Comparison of ENCODE assay signal across 4 cellular contexts in the genomic region with DNA sequence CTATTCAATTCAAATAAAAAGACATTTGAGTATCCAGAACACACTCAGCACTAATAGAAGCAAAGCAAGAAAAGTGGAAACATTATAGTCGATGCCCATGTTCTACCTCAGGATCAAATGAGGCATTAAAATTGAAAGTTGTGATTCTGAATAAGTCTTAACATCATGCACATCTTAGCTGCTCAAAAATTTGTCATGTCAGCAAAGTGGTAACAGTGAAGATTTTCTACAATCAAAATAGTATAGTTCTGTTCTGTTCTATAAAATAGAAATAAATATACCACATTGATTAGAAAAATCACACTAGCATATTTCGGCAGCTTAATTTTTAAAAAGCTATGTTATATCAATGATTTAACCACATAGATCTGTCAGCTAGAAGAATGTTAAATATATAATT.
TF ChIP-seq lines count a peak whose summit lies in the region.

No MANE protein-coding gene starts in this region.

TF ChIP-seq in A549, 52 proteins besides CTCF, POLR2A, EP300 and RAD21:
- TF ChIP-seq NFE2L2 (conservative IDR thresholded peaks at IDR 0.05; ENCODE audit: low read length) (no peak), MAFK (IDR thresholded peaks at IDR 0.05; ENCODE audit: partially characterized antibody) (peak; percentile 81), EHF (CRISPR knock-in tag; IDR thresholded peaks at IDR 0.05) (no peak)

TF ChIP-seq in IMR-90, 13 proteins besides CTCF, POLR2A, EP300 and RAD21:
- TF ChIP-seq MXI1 (IDR thresholded peaks at IDR 0.05; ENCODE audit: borderline replicate concordance, low read depth, low read length), result no peak
- peak; percentile 98 for TF ChIP-seq MAFK (IDR thresholded peaks at IDR 0.05; ENCODE audit: low read depth, low read length)
- no peak for TF ChIP-seq FOS (IDR thresholded peaks at IDR 0.05; ENCODE audit: low read depth, low read length)
- no peak for TF ChIP-seq RFX5 (IDR thresholded peaks at IDR 0.05; ENCODE audit: low read depth, low read length)
- no peak for TF ChIP-seq BHLHE40 (IDR thresholded peaks at IDR 0.05; ENCODE audit: low read depth, low read length)
- no peak for TF ChIP-seq CEBPB (IDR thresholded peaks at IDR 0.05; ENCODE audit: low read depth, low read length)
- no peak for TF ChIP-seq CHD1 (IDR thresholded peaks at IDR 0.05; ENCODE audit: low read depth, low read length)

TF ChIP-seq in K562, 482 proteins besides CTCF, POLR2A, EP300 and RAD21:
- TF ChIP-seq CBX5 (IDR thresholded peaks at IDR 0.05; ENCODE audit: borderline replicate concordance, low read depth), result no peak
- no peak for TF ChIP-seq ZNF584 (CRISPR knock-in tag; IDR thresholded peaks at IDR 0.05; ENCODE audit: low read depth)
- peak; percentile 83 for TF ChIP-seq MAFG (tag; conservative IDR thresholded peaks at IDR 0.05)
- peak; percentile 96 for TF ChIP-seq MAFK (IDR thresholded peaks at IDR 0.05; ENCODE audit: low read length)
- TF ChIP-seq BACH1 (tag; IDR thresholded peaks at IDR 0.05), result no peak
- TF ChIP-seq YY1 (IDR thresholded peaks at IDR 0.05; ENCODE audit: borderline replicate concordance in 1 of 3, control insufficient read depth in 1 of 3, extremely low read depth in 1 of 3, insufficient read depth in 3 of 3, insufficient read length in 1 of 3, insufficient replicate concordance in 2 of 3, low read depth in 1 of 3, low read length in 2 of 3), result no peak
- TF ChIP-seq ZNF316 (IDR thresholded peaks at IDR 0.05), result peak; percentile 90
- no peak for TF ChIP-seq TFAM (CRISPR knock-in tag; conservative IDR thresholded peaks at IDR 0.05)
- TF ChIP-seq, protein P1, sequence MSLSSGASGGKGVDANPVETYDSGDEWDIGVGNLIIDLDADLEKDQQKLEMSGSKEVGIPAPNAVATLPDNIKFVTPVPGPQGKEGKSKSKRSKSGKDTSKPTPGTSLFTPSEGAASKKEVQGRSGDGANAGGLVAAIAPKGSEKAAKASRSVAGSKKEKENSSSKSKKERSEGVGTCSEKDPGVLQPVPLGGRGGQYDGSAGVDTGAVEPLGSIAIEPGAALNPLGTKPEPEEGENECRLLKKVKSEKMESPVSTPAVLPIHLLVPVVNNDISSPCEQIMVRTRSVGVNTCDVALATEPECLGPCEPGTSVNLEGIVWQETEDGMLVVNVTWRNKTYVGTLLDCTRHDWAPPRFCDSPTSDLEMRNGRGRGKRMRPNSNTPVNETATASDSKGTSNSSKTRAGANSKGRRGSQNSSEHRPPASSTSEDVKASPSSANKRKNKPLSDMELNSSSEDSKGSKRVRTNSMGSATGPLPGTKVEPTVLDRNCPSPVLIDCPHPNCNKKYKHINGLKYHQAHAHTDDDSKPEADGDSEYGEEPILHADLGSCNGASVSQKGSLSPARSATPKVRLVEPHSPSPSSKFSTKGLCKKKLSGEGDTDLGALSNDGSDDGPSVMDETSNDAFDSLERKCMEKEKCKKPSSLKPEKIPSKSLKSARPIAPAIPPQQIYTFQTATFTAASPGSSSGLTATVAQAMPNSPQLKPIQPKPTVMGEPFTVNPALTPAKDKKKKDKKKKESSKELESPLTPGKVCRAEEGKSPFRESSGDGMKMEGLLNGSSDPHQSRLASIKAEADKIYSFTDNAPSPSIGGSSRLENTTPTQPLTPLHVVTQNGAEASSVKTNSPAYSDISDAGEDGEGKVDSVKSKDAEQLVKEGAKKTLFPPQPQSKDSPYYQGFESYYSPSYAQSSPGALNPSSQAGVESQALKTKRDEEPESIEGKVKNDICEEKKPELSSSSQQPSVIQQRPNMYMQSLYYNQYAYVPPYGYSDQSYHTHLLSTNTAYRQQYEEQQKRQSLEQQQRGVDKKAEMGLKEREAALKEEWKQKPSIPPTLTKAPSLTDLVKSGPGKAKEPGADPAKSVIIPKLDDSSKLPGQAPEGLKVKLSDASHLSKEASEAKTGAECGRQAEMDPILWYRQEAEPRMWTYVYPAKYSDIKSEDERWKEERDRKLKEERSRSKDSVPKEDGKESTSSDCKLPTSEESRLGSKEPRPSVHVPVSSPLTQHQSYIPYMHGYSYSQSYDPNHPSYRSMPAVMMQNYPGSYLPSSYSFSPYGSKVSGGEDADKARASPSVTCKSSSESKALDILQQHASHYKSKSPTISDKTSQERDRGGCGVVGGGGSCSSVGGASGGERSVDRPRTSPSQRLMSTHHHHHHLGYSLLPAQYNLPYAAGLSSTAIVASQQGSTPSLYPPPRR (CRISPR knock-in tag; IDR thresholded peaks at IDR 0.05; ENCODE audit: borderline replicate concordance), result no peak
- TF ChIP-seq C11orf30 (IDR thresholded peaks at IDR 0.05; ENCODE audit: low read depth), result peak; percentile 81
- TF ChIP-seq CHD2 (IDR thresholded peaks at IDR 0.05; ENCODE audit: low read depth, low read length), result no peak
- TF ChIP-seq SLC30A9 (CRISPR knock-in tag; IDR thresholded peaks at IDR 0.05), result no peak
- TF ChIP-seq MAFF (IDR thresholded peaks at IDR 0.05; ENCODE audit: low read length), result peak; percentile 95
- TF ChIP-seq ZC3H8 (IDR thresholded peaks at IDR 0.05), result no peak
- TF ChIP-seq LCOR (CRISPR knock-in tag; IDR thresholded peaks at IDR 0.05), result no peak
- TF ChIP-seq MECOM (CRISPR knock-in tag; IDR thresholded peaks at IDR 0.05), result no peak
- TF ChIP-seq, protein P2, sequence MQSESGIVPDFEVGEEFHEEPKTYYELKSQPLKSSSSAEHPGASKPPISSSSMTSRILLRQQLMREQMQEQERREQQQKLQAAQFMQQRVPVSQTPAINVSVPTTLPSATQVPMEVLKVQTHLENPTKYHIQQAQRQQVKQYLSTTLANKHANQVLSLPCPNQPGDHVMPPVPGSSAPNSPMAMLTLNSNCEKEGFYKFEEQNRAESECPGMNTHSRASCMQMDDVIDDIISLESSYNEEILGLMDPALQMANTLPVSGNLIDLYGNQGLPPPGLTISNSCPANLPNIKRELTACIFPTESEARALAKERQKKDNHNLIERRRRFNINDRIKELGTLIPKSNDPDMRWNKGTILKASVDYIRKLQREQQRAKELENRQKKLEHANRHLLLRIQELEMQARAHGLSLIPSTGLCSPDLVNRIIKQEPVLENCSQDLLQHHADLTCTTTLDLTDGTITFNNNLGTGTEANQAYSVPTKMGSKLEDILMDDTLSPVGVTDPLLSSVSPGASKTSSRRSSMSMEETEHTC (IDR thresholded peaks at IDR 0.05), result no peak
- no peak for TF ChIP-seq RFX7 (CRISPR knock-in tag; IDR thresholded peaks at IDR 0.05)
- TF ChIP-seq, protein P3, sequence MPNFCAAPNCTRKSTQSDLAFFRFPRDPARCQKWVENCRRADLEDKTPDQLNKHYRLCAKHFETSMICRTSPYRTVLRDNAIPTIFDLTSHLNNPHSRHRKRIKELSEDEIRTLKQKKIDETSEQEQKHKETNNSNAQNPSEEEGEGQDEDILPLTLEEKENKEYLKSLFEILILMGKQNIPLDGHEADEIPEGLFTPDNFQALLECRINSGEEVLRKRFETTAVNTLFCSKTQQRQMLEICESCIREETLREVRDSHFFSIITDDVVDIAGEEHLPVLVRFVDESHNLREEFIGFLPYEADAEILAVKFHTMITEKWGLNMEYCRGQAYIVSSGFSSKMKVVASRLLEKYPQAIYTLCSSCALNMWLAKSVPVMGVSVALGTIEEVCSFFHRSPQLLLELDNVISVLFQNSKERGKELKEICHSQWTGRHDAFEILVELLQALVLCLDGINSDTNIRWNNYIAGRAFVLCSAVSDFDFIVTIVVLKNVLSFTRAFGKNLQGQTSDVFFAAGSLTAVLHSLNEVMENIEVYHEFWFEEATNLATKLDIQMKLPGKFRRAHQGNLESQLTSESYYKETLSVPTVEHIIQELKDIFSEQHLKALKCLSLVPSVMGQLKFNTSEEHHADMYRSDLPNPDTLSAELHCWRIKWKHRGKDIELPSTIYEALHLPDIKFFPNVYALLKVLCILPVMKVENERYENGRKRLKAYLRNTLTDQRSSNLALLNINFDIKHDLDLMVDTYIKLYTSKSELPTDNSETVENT (CRISPR knock-in tag; IDR thresholded peaks at IDR 0.05), result no peak

TF ChIP-seq in neural cell, 6 proteins besides CTCF, POLR2A, EP300 and RAD21:
- TF ChIP-seq TAF1 (IDR thresholded peaks at IDR 0.05; ENCODE audit: low read depth) (no peak), EZH2 (IDR thresholded peaks at IDR 0.05; ENCODE audit: borderline replicate concordance, insufficient read depth, low read length, poor library complexity, severe bottlenecking) (no peak), POLR2AphosphoS5 (IDR thresholded peaks at IDR 0.05) (no peak), SMC3 (conservative IDR thresholded peaks at IDR 0.05; ENCODE audit: poor library complexity) (no peak), MXI1 (conservative IDR thresholded peaks at IDR 0.05; ENCODE audit: poor library complexity, severe bottlenecking) (no peak)
- TF ChIP-seq, protein P4, sequence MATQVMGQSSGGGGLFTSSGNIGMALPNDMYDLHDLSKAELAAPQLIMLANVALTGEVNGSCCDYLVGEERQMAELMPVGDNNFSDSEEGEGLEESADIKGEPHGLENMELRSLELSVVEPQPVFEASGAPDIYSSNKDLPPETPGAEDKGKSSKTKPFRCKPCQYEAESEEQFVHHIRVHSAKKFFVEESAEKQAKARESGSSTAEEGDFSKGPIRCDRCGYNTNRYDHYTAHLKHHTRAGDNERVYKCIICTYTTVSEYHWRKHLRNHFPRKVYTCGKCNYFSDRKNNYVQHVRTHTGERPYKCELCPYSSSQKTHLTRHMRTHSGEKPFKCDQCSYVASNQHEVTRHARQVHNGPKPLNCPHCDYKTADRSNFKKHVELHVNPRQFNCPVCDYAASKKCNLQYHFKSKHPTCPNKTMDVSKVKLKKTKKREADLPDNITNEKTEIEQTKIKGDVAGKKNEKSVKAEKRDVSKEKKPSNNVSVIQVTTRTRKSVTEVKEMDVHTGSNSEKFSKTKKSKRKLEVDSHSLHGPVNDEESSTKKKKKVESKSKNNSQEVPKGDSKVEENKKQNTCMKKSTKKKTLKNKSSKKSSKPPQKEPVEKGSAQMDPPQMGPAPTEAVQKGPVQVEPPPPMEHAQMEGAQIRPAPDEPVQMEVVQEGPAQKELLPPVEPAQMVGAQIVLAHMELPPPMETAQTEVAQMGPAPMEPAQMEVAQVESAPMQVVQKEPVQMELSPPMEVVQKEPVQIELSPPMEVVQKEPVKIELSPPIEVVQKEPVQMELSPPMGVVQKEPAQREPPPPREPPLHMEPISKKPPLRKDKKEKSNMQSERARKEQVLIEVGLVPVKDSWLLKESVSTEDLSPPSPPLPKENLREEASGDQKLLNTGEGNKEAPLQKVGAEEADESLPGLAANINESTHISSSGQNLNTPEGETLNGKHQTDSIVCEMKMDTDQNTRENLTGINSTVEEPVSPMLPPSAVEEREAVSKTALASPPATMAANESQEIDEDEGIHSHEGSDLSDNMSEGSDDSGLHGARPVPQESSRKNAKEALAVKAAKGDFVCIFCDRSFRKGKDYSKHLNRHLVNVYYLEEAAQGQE (IDR thresholded peaks at IDR 0.05; ENCODE audit: borderline replicate concordance), result no peak
TF ChIP-seq in neural cell: peak in this region for 0.
